In the genomic region with DNA sequence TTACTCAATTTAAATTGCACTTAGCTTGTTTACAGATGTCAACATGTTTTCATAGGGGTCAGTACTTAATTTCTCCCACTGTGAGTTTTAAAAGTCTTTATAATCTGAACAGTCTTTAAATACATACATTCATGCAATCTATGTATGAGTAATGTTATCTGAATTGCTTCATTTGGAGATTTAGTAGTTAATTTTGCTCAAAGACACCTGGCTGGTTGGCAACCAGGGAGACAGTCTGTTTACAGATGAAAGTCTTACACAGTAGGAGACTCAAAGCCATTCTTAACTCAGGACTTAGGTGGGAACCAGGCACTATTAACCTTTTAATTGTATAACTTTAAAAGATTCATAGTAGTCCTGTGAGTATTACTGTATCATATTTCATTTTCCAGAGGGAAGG, we compare ENCODE assay signal across 28 cellular contexts. TPM values are rescaled to one million over a fixed set of nuclear protein-coding genes. Genes with fewer than 3 reads are reported as not detected.
DNase-seq lines count a peak whose midpoint lies in the region; ATAC-seq, FAIRE-seq and TF ChIP-seq lines count a peak whose summit lies in the region.
"Had no signal": no experiment of that assay in that cellular context is flagged by ENCODE, and none has a peak within 500 bp of the region (broad histone marks: within the 10 kb centered on the region; RNA-seq: fewer than 3 reads in every experiment).

No MANE protein-coding gene starts in this region.

- H3K4me3 ChIP-seq in brain microvascular endothelial cell (ENCODE audit: low read depth, low read length) (no peak overlapping the region), fibroblast of villous mesenchyme (ENCODE audit: low read depth, low read length) (no peak overlapping the region), skeletal muscle satellite cell (ENCODE audit: low read length) (no peak overlapping the region), gastrocnemius medialis (no peak overlapping the region), sigmoid colon (no peak overlapping the region)
- H3K4me3 ChIP-seq: K562, left ventricle myocardium inferior, mucosa of descending colon, spleen had no signal

- no peak for TF ChIP-seq EP300 in sigmoid colon (IDR thresholded peaks at IDR 0.05)

- H3K4me1 ChIP-seq in skeletal muscle satellite cell (ENCODE audit: control insufficient read depth, insufficient read depth, low read length): peaks cover 39% of the 10 kb centered on the region
- peaks cover 0 to 14% of the 10 kb centered on the region in 2 donors for H3K4me1 ChIP-seq in gastrocnemius medialis
- peaks cover 0 to 45% (median 28%) of the 10 kb centered on the region in 4 donors for H3K4me1 ChIP-seq in sigmoid colon

- peak overlapping the region; percentile 34 for H3K4me2 ChIP-seq in skeletal muscle satellite cell (ENCODE audit: low read length)

- in situ Hi-C loops in brain microvascular endothelial cell (cut with HindIII; ENCODE audit: low pct_ligation_motif_present, low sequenced_read_pairs) (loop anchor here (25.0 kb wide), 1 partner anchor 142 kb away; no protein-coding TSS in a partner anchor), gastrocnemius medialis (cut with MboI; ENCODE audit: low sequenced_read_pairs in 4 of 4) (loop anchor here in 1 of 4 donors (25.0 kb wide), 1 partner anchor 142 kb away; no protein-coding TSS in a partner anchor)

- ATAC-seq in gastrocnemius medialis: no peak
- ATAC-seq: K562, mucosa of descending colon, Panc1, WTC11 had no signal

- no peak for DNase-seq in H54 (ENCODE audit: insufficient read length, low spot score)
- no peak for DNase-seq in brain microvascular endothelial cell
- peak; percentile 51 for DNase-seq in fibroblast of villous mesenchyme (ENCODE audit: low read depth)
- DNase-seq in gastrocnemius medialis: no peak
- DNase-seq in sigmoid colon: no peak
- no peak for DNase-seq in activated gamma-delta T cell (lab: John Stamatoyannopoulos, UW)
- no peak for DNase-seq in NK-92 (lab: John Stamatoyannopoulos, UW; ENCODE audit: unreplicated experiment)
- DNase-seq: activated CD4-positive, alpha-beta memory T cell treated with anti-CD3 and anti-CD28 coated beads for 36 hours; activated T-cell treated with anti-CD3 and anti-CD28 coated beads for 4 hours; amniotic stem cell; central memory CD4-positive, alpha-beta T cell; effector CD4-positive, alpha-beta T cell; head of caudate nucleus; left ventricle myocardium inferior; mucosa of descending colon; NCI-H1694; spleen; stimulated activated CD4-positive, alpha-beta T cell treated with anti-CD3 and anti-CD28 coated beads, Interleukin-4, amount 100 ng/mL, for 4 hours had no signal

- intact Hi-C loops in gastrocnemius medialis (cut with DNase I; ENCODE audit: low total_unique reads) (no loop called here), sigmoid colon (cut with DNase I) (no loop called here)

- TF ChIP-seq CTCF in brain microvascular endothelial cell (IDR thresholded peaks at IDR 0.05; ENCODE audit: low read depth, low read length, missing control alignments): no peak
- TF ChIP-seq CTCF in fibroblast of villous mesenchyme (IDR thresholded peaks at IDR 0.05; ENCODE audit: insufficient read depth, low read depth, low read length): no peak
- no peak for TF ChIP-seq CTCF in gastrocnemius medialis (IDR thresholded peaks at IDR 0.05 in 4 of 5, conservative IDR thresholded peaks at IDR 0.05 in 1 of 5)
- no peak for TF ChIP-seq CTCF in sigmoid colon (IDR thresholded peaks at IDR 0.05)

- H3K9ac ChIP-seq in skeletal muscle satellite cell (ENCODE audit: low read depth, low read length): peak overlapping the region; percentile 32

- FAIRE-seq in H54 (lab: Jason Lieb, UNC): peak; percentile 6
- FAIRE-seq: GM19239, K562 had no signal

- H3K9me3 ChIP-seq in skeletal muscle satellite cell (replicated peaks; ENCODE audit: low read length) (no peaks in the 10 kb centered on the region), gastrocnemius medialis (no peaks in the 10 kb centered on the region), sigmoid colon (no peaks in the 10 kb centered on the region)
- H3K9me3 ChIP-seq: left ventricle myocardium inferior, mucosa of descending colon, spleen had no signal

- H3K27me3 ChIP-seq in brain microvascular endothelial cell (replicated peaks): no peaks in the 10 kb centered on the region
- H3K27me3 ChIP-seq in skeletal muscle satellite cell (ENCODE audit: control insufficient read depth, insufficient read depth, low read length): no peaks in the 10 kb centered on the region
- no peaks in the 10 kb centered on the region for H3K27me3 ChIP-seq in gastrocnemius medialis
- H3K27me3 ChIP-seq in sigmoid colon: no peaks in the 10 kb centered on the region
- H3K27me3 ChIP-seq: spleen had no signal

- peaks cover 39% of the 10 kb centered on the region for H3K36me3 ChIP-seq in brain microvascular endothelial cell (replicated peaks)
- H3K36me3 ChIP-seq in skeletal muscle satellite cell (ENCODE audit: insufficient read depth, low read length): peaks cover 52% of the 10 kb centered on the region
- peaks cover 0 to 8% of the 10 kb centered on the region in 2 donors for H3K36me3 ChIP-seq in gastrocnemius medialis
- peaks cover 0 to 34% (median 15%) of the 10 kb centered on the region in 4 donors for H3K36me3 ChIP-seq in sigmoid colon

- H3K27ac ChIP-seq in brain microvascular endothelial cell: peak overlapping the region; percentile 80
- peak overlapping the region in 2 of 4 donors; percentile 24 to 27 for H3K27ac ChIP-seq in gastrocnemius medialis
- peak overlapping the region in 2 of 4 donors; percentile 3 to 12 for H3K27ac ChIP-seq in sigmoid colon
- H3K27ac ChIP-seq: C4-2B, left ventricle myocardium inferior had no signal

- TF ChIP-seq POLR2A in H54 (IDR thresholded peaks at IDR 0.05; ENCODE audit: low read depth, low read length) (no peak), gastrocnemius medialis (IDR thresholded peaks at IDR 0.05) (no peak), sigmoid colon (IDR thresholded peaks at IDR 0.05) (no peak)

RNA-seq across cellular contexts. Expression of gene DAB2, which starts 29.3 kb away (rescaled TPM):
- total RNA-seq in fibroblast of villous mesenchyme (231 and 332 TPM in 2 replicates), gastrocnemius medialis (10 to 100 TPM in 3 of 4 donors, 1 to 10 TPM in 1; 7.2 to 18.5 (median 16.3) TPM), sigmoid colon (10 to 100 TPM; 55.0 to 74.1 (median 59.9) TPM)
- total RNA-seq in skeletal muscle satellite cell (2012; rRNA removed): 46.9 and 53.5 TPM in 2 replicates
- polyA plus RNA-seq in sigmoid colon: 10 to 100 TPM; 17.9 to 30.6 (median 20.8) TPM
- total RNA-seq: activated CD4-positive, alpha-beta memory T cell treated with anti-CD3 and anti-CD28 coated beads for 36 hours; G401; T-helper 2 cell treated with Interferon-gamma antibody and Interleukin-4, amounts not matched to agents 100 ng/mL and 5 ng/mL, for 36 hours had no signal

RNA-seq across cellular contexts. Expression of gene C9, which starts 31.2 kb away (rescaled TPM):
- total RNA-seq in fibroblast of villous mesenchyme (under 0.01 TPM in 1 of 2 replicates, not detected in the other), gastrocnemius medialis (1 to 10 TPM in 2 of 4 donors, not detected in 2; 2.6 to 5.3 TPM), sigmoid colon (not detected)
- total RNA-seq in skeletal muscle satellite cell (2012; rRNA removed): not detected in 2 replicates
- under 1 TPM in 1 of 3 donors, not detected in 2; 0.06 TPM for polyA plus RNA-seq in sigmoid colon
- total RNA-seq: A673; activated CD4-positive, alpha-beta memory T cell treated with anti-CD3 and anti-CD28 coated beads for 36 hours; G401; left ventricle myocardium inferior; pulmonary artery endothelial cell; T-helper 2 cell treated with Interferon-gamma antibody and Interleukin-4, amounts not matched to agents 100 ng/mL and 5 ng/mL, for 36 hours had no signal
- polyA plus RNA-seq: spleen had no signal
